In the genomic region with DNA sequence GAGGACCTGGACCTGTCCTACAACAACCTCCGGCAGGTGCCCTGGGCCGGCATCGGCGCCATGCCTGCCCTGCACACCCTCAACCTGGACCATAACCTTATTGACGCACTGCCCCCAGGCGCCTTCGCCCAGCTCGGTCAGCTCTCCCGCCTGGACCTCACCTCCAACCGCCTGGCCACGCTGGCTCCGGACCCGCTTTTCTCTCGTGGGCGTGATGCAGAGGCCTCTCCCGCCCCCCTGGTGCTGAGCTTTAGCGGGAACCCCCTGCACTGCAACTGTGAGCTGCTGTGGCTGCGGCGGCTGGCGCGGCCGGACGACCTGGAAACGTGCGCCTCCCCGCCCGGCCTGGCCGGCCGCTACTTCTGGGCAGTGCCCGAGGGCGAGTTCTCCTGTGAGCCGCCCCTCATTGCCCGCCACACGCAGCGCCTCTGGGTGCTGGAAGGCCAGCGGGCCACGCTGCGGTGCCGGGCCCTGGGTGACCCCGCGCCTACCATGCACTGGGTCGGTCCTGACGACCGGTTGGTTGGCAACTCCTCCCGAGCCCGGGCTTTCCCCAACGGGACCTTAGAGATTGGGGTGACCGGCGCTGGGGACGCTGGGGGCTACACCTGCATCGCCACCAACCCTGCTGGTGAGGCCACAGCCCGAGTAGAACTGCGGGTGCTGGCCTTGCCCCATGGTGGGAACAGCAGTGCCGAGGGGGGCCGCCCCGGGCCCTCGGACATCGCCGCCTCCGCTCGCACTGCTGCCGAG, we compare ENCODE assay signal across 10 cellular contexts. TPM values are rescaled to one million over a fixed set of nuclear protein-coding genes. Genes with fewer than 3 reads are reported as not detected.
DNase-seq lines count a peak whose midpoint lies in the region; ATAC-seq and TF ChIP-seq lines count a peak whose summit lies in the region.
"Had no signal": no experiment of that assay in that cellular context is flagged by ENCODE, and none has a peak within 500 bp of the region (broad histone marks: within the 10 kb centered on the region; RNA-seq: fewer than 3 reads in every experiment).

No MANE protein-coding gene starts in this region.

- TF ChIP-seq POLR2A in breast epithelium (IDR thresholded peaks at IDR 0.05): no peak

- TF ChIP-seq CTCF in MCF 10A (IDR thresholded peaks at IDR 0.05; ENCODE audit: unreplicated experiment) (no peak), breast epithelium (IDR thresholded peaks at IDR 0.05) (no peak), VCaP (conservative IDR thresholded peaks at IDR 0.05) (no peak)

- H3K27me3 Mint-ChIP-seq in MCF 10A (ENCODE audit: insufficient read depth, unreplicated experiment) (no peaks in the 10 kb centered on the region), immature natural killer cell (ENCODE audit: low read depth in 3 of 3) (peaks cover 0 to 5% (median 2%) of the 10 kb centered on the region in 3 donors)
- no peaks in the 10 kb centered on the region for H3K27me3 Mint-ChIP-seq in stimulated activated naive B cell treated with anti-CD40 and anti-IgM and Interleukin-4, amounts not matched to agents 10 μg/mL and 1 μg/mL and 100 μg/mL, for 72 hours

- H3K9me3 Mint-ChIP-seq in MCF 10A (ENCODE audit: unreplicated experiment): no peaks in the 10 kb centered on the region
- H3K9me3 Mint-ChIP-seq in immature natural killer cell: no peaks in the 10 kb centered on the region
- H3K9me3 Mint-ChIP-seq in stimulated activated naive B cell treated with anti-CD40 and anti-IgM and Interleukin-4, amounts not matched to agents 10 μg/mL and 1 μg/mL and 100 μg/mL, for 72 hours: no peaks in the 10 kb centered on the region

- peak overlapping the region in 1 of 3 donors; percentile 60 for H3K4me3 ChIP-seq in breast epithelium

- H3K4me3 Mint-ChIP-seq in MCF 10A (ENCODE audit: unreplicated experiment) (peak overlapping the region; percentile 80), immature natural killer cell (peak overlapping the region in 4 of 5 donors; percentile 38 to 66 (median 54))
- H3K4me3 Mint-ChIP-seq in stimulated activated naive B cell treated with anti-CD40 and anti-IgM and Interleukin-4, amounts not matched to agents 10 μg/mL and 1 μg/mL and 100 μg/mL, for 72 hours: peak overlapping the region; percentile 84 to 86

- H3K27ac Mint-ChIP-seq in MCF 10A (ENCODE audit: low read depth, unreplicated experiment) (no peak overlapping the region), immature natural killer cell (no peak overlapping the region)
- H3K27ac Mint-ChIP-seq in stimulated activated naive B cell treated with anti-CD40 and anti-IgM and Interleukin-4, amounts not matched to agents 10 μg/mL and 1 μg/mL and 100 μg/mL, for 72 hours: peak overlapping the region; percentile 62

- no peaks in the 10 kb centered on the region for H3K27me3 ChIP-seq in breast epithelium

- CTCF ChIA-PET in MCF 10A (lab: Yijun Ruan, JAX): no interaction called here

- H3K4me1 Mint-ChIP-seq in MCF 10A (ENCODE audit: insufficient read depth, unreplicated experiment) (peaks cover 6% of the 10 kb centered on the region), immature natural killer cell (peaks cover 6 to 7% of the 10 kb centered on the region in 2 donors)
- H3K4me1 Mint-ChIP-seq in stimulated activated naive B cell treated with anti-CD40 and anti-IgM and Interleukin-4, amounts not matched to agents 10 μg/mL and 1 μg/mL and 100 μg/mL, for 72 hours: peaks cover 9 to 21% of the 10 kb centered on the region in 2 donors

- H3K36me3 Mint-ChIP-seq in MCF 10A (ENCODE audit: insufficient read depth, unreplicated experiment) (peaks cover 64% of the 10 kb centered on the region), immature natural killer cell (no peaks in the 10 kb centered on the region)
- H3K36me3 Mint-ChIP-seq in stimulated activated naive B cell treated with anti-CD40 and anti-IgM and Interleukin-4, amounts not matched to agents 10 μg/mL and 1 μg/mL and 100 μg/mL, for 72 hours: peaks cover 3 to 4% of the 10 kb centered on the region in 2 donors

- no peak for ATAC-seq in stimulated activated naive B cell treated with anti-CD40 and anti-IgM and Interleukin-4, amounts not matched to agents 10 μg/mL and 1 μg/mL and 100 μg/mL, for 72 hours (replicated peaks)
- ATAC-seq in GM18517 (IDR thresholded peaks at IDR 0.05; ENCODE audit: unreplicated experiment) (no peak), GM18907 (IDR thresholded peaks at IDR 0.05; ENCODE audit: unreplicated experiment) (no peak)

- H3K27ac ChIP-seq in breast epithelium (no peak overlapping the region), VCaP (peak overlapping the region; percentile 96)

- BruUV-seq in MCF 10A (replicated peaks; lab: Mats Ljungman, UMichigan): TSS peak; percentile 33

- peaks cover 0 to 11% of the 10 kb centered on the region in 2 donors for H3K4me1 ChIP-seq in breast epithelium

- POLR2A ChIA-PET in MCF 10A (lab: Yijun Ruan, JAX): interaction anchor here (0.8 to 2.5 kb wide), 3 partner anchors 22 to 99 kb away, joined by 3 to 19 read pairs (median 4); no protein-coding TSS in a partner anchor

- H3K9me3 ChIP-seq in breast epithelium: no peaks in the 10 kb centered on the region

- H3K36me3 ChIP-seq in breast epithelium: no peaks in the 10 kb centered on the region

- DNase-seq in MCF 10A (ENCODE audit: unreplicated experiment) (no peak), breast epithelium (ENCODE audit: low spot score in 2 of 2) (no peak), immature natural killer cell (no peak), NCI-H2107 (lab: John Stamatoyannopoulos, UW) (no peak)
- DNase-seq in stimulated activated naive B cell treated with anti-CD40 and anti-IgM and Interleukin-4, amounts not matched to agents 10 μg/mL and 1 μg/mL and 100 μg/mL, for 72 hours: no peak
- DNase-seq: KBM-7, NCI-H2029 treated with DMSO at 0.1 percent for 48 hours had no signal

- intact Hi-C loops in MCF 10A (cut with micrococcal nuclease) (loop anchor here (5.0 to 10.0 kb wide), 2 partner anchors 114 to 196 kb away; a partner anchor contains a TSS), breast epithelium (cut with DNase I; ENCODE audit: low total_unique reads) (no loop called here)

RNA-seq across cellular contexts. Expression of a gene that starts 1.5 kb away (rescaled TPM):
- total RNA-seq in MCF 10A (2022): 30.4 and 39.9 TPM in 2 replicates
- 10 to 100 TPM in 2 of 3 donors, 1 to 10 TPM in 1; 5.2 to 14.4 (median 11.7) TPM for total RNA-seq in breast epithelium
- polyA plus RNA-seq in immature natural killer cell: under 1 TPM in 2 of 3 donors, not detected in 1; 0.12 to 0.16 TPM

RNA-seq across cellular contexts. Expression of a gene that starts 15.1 kb away (rescaled TPM):
- total RNA-seq in MCF 10A (2022): 23.3 and 27.7 TPM in 2 replicates
- 10 to 100 TPM; 10.7 to 23.9 (median 21.5) TPM for total RNA-seq in breast epithelium
- polyA plus RNA-seq in immature natural killer cell: 10 to 100 TPM; 19.5 to 29.1 (median 27.5) TPM
